8 cellular contexts compared by ENCODE assay signal in genomic region chr3:117059054-117059989, GRCh38.
DNase-seq lines count a peak whose midpoint lies in the region; ATAC-seq and TF ChIP-seq lines count a peak whose summit lies in the region.

No MANE protein-coding gene starts in this region.

- intact Hi-C loops in lower lobe of right lung (cut with DNase I), result no loop called here

- H3K4me3 ChIP-seq in astrocyte of the cerebellum (ENCODE audit: low read depth, low read length) (no peak overlapping the region), lower lobe of right lung (no peak overlapping the region)

- in situ Hi-C loops in astrocyte of the cerebellum (cut with HindIII; ENCODE audit: low sequenced_read_pairs), result no loop called here

- H3K4me1 ChIP-seq in lower lobe of right lung, result peaks cover 5% of the 10 kb centered on the region

- no peaks in the 10 kb centered on the region for H3K36me3 ChIP-seq in lower lobe of right lung

- H3K27ac ChIP-seq in lower lobe of right lung, result no peak overlapping the region

- TF ChIP-seq CTCF in astrocyte of the cerebellum (IDR thresholded peaks at IDR 0.05; ENCODE audit: low read depth, low read length, missing control alignments) (peak; percentile 31), lower lobe of right lung (IDR thresholded peaks at IDR 0.05) (peak; percentile 51)

- H3K9me3 ChIP-seq in lower lobe of right lung, result no peaks in the 10 kb centered on the region

- DNase-seq in ELR (ENCODE audit: low read depth) (peak; percentile 54), NCI-H146 (lab: John Stamatoyannopoulos, UW) (peak; percentile 69), astrocyte of the cerebellum (ENCODE audit: low read depth) (no peak), lower lobe of right lung (no peak), T1000 (lab: John Stamatoyannopoulos, UW) (no peak), NCI-H128 (lab: John Stamatoyannopoulos, UW; ENCODE audit: unreplicated experiment) (no peak)
- no peak for DNase-seq in stimulated activated CD4-positive, alpha-beta T cell treated with anti-CD3 and anti-CD28 coated beads, Interleukin-1b, Interleukin-23, amount 100 ng/mL, for 48 hours
- no peak for DNase-seq in stimulated activated naive CD8-positive, alpha-beta T cell treated with anti-CD3 and anti-CD28 coated beads, Interleukin-15, Interleukin-2, amounts not matched to agents 100 U/mL and 50 U/mL, for 24 hours

- ATAC-seq in lower lobe of right lung, result no peak
- no peak for ATAC-seq in stimulated activated naive CD8-positive, alpha-beta T cell treated with anti-CD3 and anti-CD28 coated beads, Interleukin-15, Interleukin-2, amounts not matched to agents 100 U/mL and 50 U/mL, for 24 hours

- H3K27me3 ChIP-seq in lower lobe of right lung (ENCODE audit: low read depth), result no peaks in the 10 kb centered on the region

Comparison
In these comparisons a context has a peak if more than half of its experiments do, and no peak if none do; other contexts are left out.
1. DNase-seq: peak in ELR (single experiment) and NCI-H146 (single experiment); none in astrocyte of the cerebellum (single experiment), lower lobe of right lung (single experiment), stimulated activated CD4-positive, alpha-beta T cell treated with anti-CD3 and anti-CD28 coated beads, Interleukin-1b, Interleukin-23, amount 100 ng/mL, for 48 hours (single experiment), T1000 (single experiment), NCI-H128 (single experiment) and stimulated activated naive CD8-positive, alpha-beta T cell treated with anti-CD3 and anti-CD28 coated beads, Interleukin-15, Interleukin-2, amounts not matched to agents 100 U/mL and 50 U/mL, for 24 hours (single experiment).